ENCODE assay signal across 13 cellular contexts in the genomic region with DNA sequence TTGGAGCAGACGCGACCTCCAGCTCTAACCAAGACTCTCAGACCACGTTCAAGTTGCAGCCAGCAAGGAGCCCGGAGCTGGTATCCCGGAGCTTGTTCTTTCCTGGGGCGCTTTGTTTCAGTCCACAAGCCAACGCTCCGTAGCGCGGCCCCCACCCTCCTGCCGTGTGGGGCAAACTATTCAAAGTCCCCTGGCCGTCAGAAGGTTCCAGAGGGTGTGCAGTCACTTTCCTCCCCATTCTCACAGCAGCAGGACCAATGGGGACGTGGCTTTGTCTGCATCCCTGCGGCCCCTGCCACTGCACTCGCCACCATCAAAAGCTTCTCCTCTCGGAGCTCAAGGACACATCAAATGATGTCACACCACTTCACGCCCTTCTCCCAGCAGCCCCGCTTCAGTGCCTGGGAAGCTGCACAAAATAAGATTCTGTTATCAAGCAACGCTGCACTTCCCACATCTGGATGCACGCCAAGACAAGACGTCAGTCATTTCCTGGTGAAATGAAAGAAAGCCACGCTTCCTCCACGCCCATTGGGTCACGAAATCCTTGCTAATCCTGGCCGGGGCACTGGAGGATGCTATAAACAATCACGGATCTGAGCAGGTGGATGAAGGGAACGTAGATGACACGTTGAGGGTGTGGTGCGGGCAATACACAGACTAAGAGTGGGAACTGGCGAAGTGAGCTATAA.
A peak's percentile ranks its signal among the peaks of the same experiment; 100 is the strongest.
DNase-seq lines count a peak whose midpoint lies in the region; ATAC-seq, FAIRE-seq and TF ChIP-seq lines count a peak whose summit lies in the region.
"Had no signal": no experiment of that assay in that cellular context is flagged by ENCODE, and none has a peak within 500 bp of the region (broad histone marks: within the 10 kb centered on the region; RNA-seq: fewer than 3 reads in every experiment).

No MANE protein-coding gene starts in this region.

- H3K9me3 Mint-ChIP-seq in stimulated activated effector memory CD8-positive, alpha-beta T cell treated with anti-CD3 and anti-CD28 coated beads, Interleukin-12 subunit alpha, Interleukin-12 subunit beta, amount 100 ng/mL, for 72 hours = peaks cover 4% of the 10 kb centered on the region

- H3K9me1 ChIP-seq in K562 (ENCODE audit: control insufficient read depth, insufficient read depth, low read length) = no peaks in the 10 kb centered on the region

- H3K9me2 ChIP-seq in SK-N-SH = no peaks in the 10 kb centered on the region

- no peak overlapping the region for H3K27ac Mint-ChIP-seq in stimulated activated effector memory CD8-positive, alpha-beta T cell treated with anti-CD3 and anti-CD28 coated beads, Interleukin-12 subunit alpha, Interleukin-12 subunit beta, amount 100 ng/mL, for 72 hours
- H3K27ac Mint-ChIP-seq: nephron had no signal

- CTCF ChIA-PET in SK-N-SH (lab: Yijun Ruan, JAX) = no interaction called here
- CTCF ChIA-PET in K562 (lab: Yijun Ruan, JAX; ENCODE audit: low intra/inter-chr PET ratio) = no interaction called here

- H4K20me1 ChIP-seq in SK-N-SH (ENCODE audit: insufficient read depth) = no peaks in the 10 kb centered on the region
- H4K20me1 ChIP-seq in K562 (replicated peaks; ENCODE audit: control insufficient read depth, insufficient read depth, low read length) = 0 out of 2 replicates have a peak, but pooled peaks cover 4% of the 10 kb centered on the region

- H3K36me3 Mint-ChIP-seq in stimulated activated effector memory CD8-positive, alpha-beta T cell treated with anti-CD3 and anti-CD28 coated beads, Interleukin-12 subunit alpha, Interleukin-12 subunit beta, amount 100 ng/mL, for 72 hours = no peaks in the 10 kb centered on the region

- H3K79me2 ChIP-seq in SK-N-SH (ENCODE audit: insufficient read depth) = no peaks in the 10 kb centered on the region
- H3K79me2 ChIP-seq in K562 (ENCODE audit: control insufficient read depth, insufficient read depth, low read length) = no peaks in the 10 kb centered on the region

- POLR2A ChIA-PET in SK-N-SH (lab: Yijun Ruan, JAX) (no interaction called here), K562 (lab: Yijun Ruan, JAX) (no interaction called here)

- TF ChIP-seq POLR2A in K562 (conservative IDR thresholded peaks at IDR 0.05) = no peak

- H3K4me3 ChIP-seq in SK-N-SH (ENCODE audit: low read depth in 2 of 2, low read length in 1 of 2) (no peak overlapping the region), K562 (no peak overlapping the region)
- H3K4me3 ChIP-seq: SK-N-MC had no signal

- TF ChIP-seq CTCF in SK-N-SH (IDR thresholded peaks at IDR 0.05) (no peak), K562 (IDR thresholded peaks at IDR 0.05 in 2 of 3, conservative IDR thresholded peaks at IDR 0.05 in 1 of 3; ENCODE audit: insufficient read depth in 2 of 3, low read depth in 1 of 3, low read length in 3 of 3) (no peak)

- ATAC-seq in SK-N-SH treated with all-trans-retinoic acid at 6 μM for 48 hours (no peak), K562 (peak; percentile 68)
- ATAC-seq in stimulated activated effector memory CD8-positive, alpha-beta T cell treated with anti-CD3 and anti-CD28 coated beads, Interleukin-12 subunit alpha, Interleukin-12 subunit beta, amount 100 ng/mL, for 72 hours = no peak

- H3F3A ChIP-seq in SK-N-SH (replicated peaks; ENCODE audit: insufficient read depth) = no peaks in the 10 kb centered on the region

- H3K4me2 ChIP-seq in SK-N-SH (no peak overlapping the region), K562 (ENCODE audit: insufficient read depth, low read length) (peak overlapping the region; percentile 6; the same call in 1 of the 2 replicates)

- no peak overlapping the region for H3K4me3 Mint-ChIP-seq in stimulated activated effector memory CD8-positive, alpha-beta T cell treated with anti-CD3 and anti-CD28 coated beads, Interleukin-12 subunit alpha, Interleukin-12 subunit beta, amount 100 ng/mL, for 72 hours
- H3K4me3 Mint-ChIP-seq: nephron had no signal

- peaks cover 6% of the 10 kb centered on the region for H3K4me1 Mint-ChIP-seq in stimulated activated effector memory CD8-positive, alpha-beta T cell treated with anti-CD3 and anti-CD28 coated beads, Interleukin-12 subunit alpha, Interleukin-12 subunit beta, amount 100 ng/mL, for 72 hours
- H3K4me1 Mint-ChIP-seq: nephron had no signal

- peaks cover 7% of the 10 kb centered on the region; the same call in 1 of the 2 replicates for H3K9me3 ChIP-seq in SK-N-SH
- H3K9me3 ChIP-seq in K562 (replicated peaks; ENCODE audit: control insufficient read depth, insufficient read depth, low read depth, low read length) = no peaks in the 10 kb centered on the region

- 42% methylated on average over 29 of the region's 30 CpGs for WGBS in SK-N-SH (ENCODE audit: low lambda C conversion rate)
- under 1% methylated on average over 30 of the region's 30 CpGs for WGBS in K562 (ENCODE audit: insufficient coverage, low coverage, missing lambda C conversion rate)

- H3K27ac ChIP-seq in SK-N-SH (ENCODE audit: low read depth in 2 of 2, low read length in 1 of 2) = no peak overlapping the region
- no peak overlapping the region for H3K27ac ChIP-seq in K562 (ENCODE audit: extremely low read depth, low read depth, low read length)
- H3K27ac ChIP-seq: SK-N-MC had no signal

- no peak for TF ChIP-seq RAD21 in SK-N-SH (IDR thresholded peaks at IDR 0.05; ENCODE audit: low read length)
- no peak for TF ChIP-seq RAD21 in K562 (CRISPR knock-in tag; conservative IDR thresholded peaks at IDR 0.05 in 1 of 2, IDR thresholded peaks at IDR 0.05 in 1 of 2)

- no peak for FAIRE-seq in K562 (lab: Jason Lieb, UNC)

- in situ Hi-C loops in K562 (cut with MboI) = no loop called here

- DNase-seq in SK-N-SH (peak; percentile 64), NCI-H2107 treated with DMSO at 0.1 percent for 48 hours (lab: John Stamatoyannopoulos, UW; ENCODE audit: unreplicated experiment) (peak; percentile 58), K562 (ENCODE audit: extremely low read depth in 1 of 4, low spot score in 3 of 4) (peak; percentile 7 to 43 (median 18)), superior temporal gyrus (ENCODE audit: extremely low spot score) (peak; percentile 38), GDM1 (lab: John Stamatoyannopoulos, UW) (no peak), NOMO-1 (lab: John Stamatoyannopoulos, UW; ENCODE audit: unreplicated experiment in 2 of 2) (no peak)
- no peak for DNase-seq in stimulated activated effector memory CD8-positive, alpha-beta T cell treated with anti-CD3 and anti-CD28 coated beads, Interleukin-12 subunit alpha, Interleukin-12 subunit beta, amount 100 ng/mL, for 72 hours (ENCODE audit: low spot score in 2 of 2)
- DNase-seq: activated CD4-positive, alpha-beta T cell treated with anti-CD3 and anti-CD28 coated beads for 48 hours; activated naive CD4-positive, alpha-beta T cell; stimulated activated naive CD4-positive, alpha-beta T cell treated with Interleukin-2 at 50 U/mL for 16 hours had no signal

- H3K36me3 ChIP-seq in SK-N-SH (replicated peaks in 1 of 2; ENCODE audit: control insufficient read depth in 1 of 2, insufficient read depth in 2 of 2, low read length in 1 of 2) (no peaks in the 10 kb centered on the region), K562 (ENCODE audit: control insufficient read depth, insufficient read depth, low read length) (no peaks in the 10 kb centered on the region)

- no peak overlapping the region for H2AFZ ChIP-seq in SK-N-SH (ENCODE audit: low read depth)
- no peak overlapping the region for H2AFZ ChIP-seq in K562 (ENCODE audit: low read depth, low read length)

- intact Hi-C loops in K562 (cut with micrococcal nuclease) = no loop called here

- H3K27me3 ChIP-seq in SK-N-SH (ENCODE audit: insufficient read depth) (no peaks in the 10 kb centered on the region), K562 (ENCODE audit: control insufficient read depth in 2 of 2, insufficient read depth in 2 of 2, low read length in 2 of 2) (peaks cover 18 to 35% of the 10 kb centered on the region in 2 experiments; a peak in 3 of 5 replicates)

- H3K9ac ChIP-seq in SK-N-SH (no peak overlapping the region), K562 (ENCODE audit: insufficient read depth in 1 of 2, low read depth in 2 of 2, low read length in 2 of 2) (no peak overlapping the region)

- H3K4me1 ChIP-seq in SK-N-SH (ENCODE audit: control insufficient read depth in 1 of 2, insufficient read depth in 2 of 2, low read depth in 1 of 2, low read length in 1 of 2) = peaks cover 0 to 6% of the 10 kb centered on the region in 2 experiments; a peak in 1 of 4 replicates
- H3K4me1 ChIP-seq in K562 (replicated peaks in 1 of 2; ENCODE audit: control insufficient read depth in 2 of 2, insufficient read depth in 2 of 2, low read length in 2 of 2) = peaks cover 0 to 15% of the 10 kb centered on the region in 2 experiments; a peak in 1 of 5 replicates

- TF ChIP-seq EP300 in SK-N-SH (IDR thresholded peaks at IDR 0.05; ENCODE audit: borderline replicate concordance in 1 of 2, low read depth in 1 of 2, low read length in 1 of 2) (no peak), K562 (IDR thresholded peaks at IDR 0.05; ENCODE audit: low read length) (no peak)

- no TSS peak for BruUV-seq in K562 (replicated peaks; lab: Mats Ljungman, UMichigan)

TF ChIP-seq in SK-N-SH, 30 proteins besides CTCF, POLR2A, EP300 and RAD21 (continues in another document):
- TF ChIP-seq, protein P1, sequence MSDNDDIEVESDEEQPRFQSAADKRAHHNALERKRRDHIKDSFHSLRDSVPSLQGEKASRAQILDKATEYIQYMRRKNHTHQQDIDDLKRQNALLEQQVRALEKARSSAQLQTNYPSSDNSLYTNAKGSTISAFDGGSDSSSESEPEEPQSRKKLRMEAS (IDR thresholded peaks at IDR 0.05; ENCODE audit: low read depth) = no peak

TF ChIP-seq in SK-N-SH treated with all-trans-retinoic acid at 6 μM for 48 hours, 23 proteins besides CTCF, POLR2A, EP300 and RAD21 (continues in another document):
- no peak for TF ChIP-seq SNAI2 (CRISPR knock-in tag; IDR thresholded peaks at IDR 0.05)
- no peak for TF ChIP-seq PPARA (CRISPR knock-in tag; IDR thresholded peaks at IDR 0.05; ENCODE audit: borderline replicate concordance)

TF ChIP-seq in K562, 482 proteins besides CTCF, POLR2A, EP300 and RAD21 (continues in another document):
- TF ChIP-seq CBFA2T2 (conservative IDR thresholded peaks at IDR 0.05) = peak; percentile 26
- TF ChIP-seq, protein P2, sequence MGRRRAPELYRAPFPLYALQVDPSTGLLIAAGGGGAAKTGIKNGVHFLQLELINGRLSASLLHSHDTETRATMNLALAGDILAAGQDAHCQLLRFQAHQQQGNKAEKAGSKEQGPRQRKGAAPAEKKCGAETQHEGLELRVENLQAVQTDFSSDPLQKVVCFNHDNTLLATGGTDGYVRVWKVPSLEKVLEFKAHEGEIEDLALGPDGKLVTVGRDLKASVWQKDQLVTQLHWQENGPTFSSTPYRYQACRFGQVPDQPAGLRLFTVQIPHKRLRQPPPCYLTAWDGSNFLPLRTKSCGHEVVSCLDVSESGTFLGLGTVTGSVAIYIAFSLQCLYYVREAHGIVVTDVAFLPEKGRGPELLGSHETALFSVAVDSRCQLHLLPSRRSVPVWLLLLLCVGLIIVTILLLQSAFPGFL (CRISPR knock-in tag; IDR thresholded peaks at IDR 0.05) = no peak

Comparison
In these comparisons a context has a peak if more than half of its experiments do, and no peak if none do; other contexts are left out.
1. DNase-seq: peak in SK-N-SH (single experiment), NCI-H2107 treated with DMSO at 0.1 percent for 48 hours (single experiment), K562 (4 of 4) and superior temporal gyrus (single experiment); none in GDM1 (single experiment), NOMO-1 (0 of 2) and stimulated activated effector memory CD8-positive, alpha-beta T cell treated with anti-CD3 and anti-CD28 coated beads, Interleukin-12 subunit alpha, Interleukin-12 subunit beta, amount 100 ng/mL, for 72 hours (0 of 2).